In genomic region chr1:9882945-9883303, GRCh38 we compare ENCODE assay signal across 27 cellular contexts. TPM values are rescaled to one million over a fixed set of nuclear protein-coding genes. Genes with fewer than 3 reads are reported as not detected.
DNase-seq lines count a peak whose midpoint lies in the region; ATAC-seq, FAIRE-seq and TF ChIP-seq lines count a peak whose summit lies in the region.
"Had no signal": no experiment of that assay in that cellular context is flagged by ENCODE, and none has a peak within 500 bp of the region (broad histone marks: within the 10 kb centered on the region; RNA-seq: fewer than 3 reads in every experiment).

No MANE protein-coding gene starts in this region.

- H3K9me3 ChIP-seq in small intestine (ENCODE audit: control insufficient read depth, low read depth) = no peaks in the 10 kb centered on the region
- H3K9me3 ChIP-seq: Caco-2, SK-N-SH, transverse colon had no signal

- CTCF ChIA-PET in activated CD8-positive, alpha-beta memory T cell treated with anti-CD3 and anti-CD28 coated beads, Interleukin-2, amount 10 ng/mL, durations not matched to agents 7 days and 5 days (lab: Charles Lee) = interaction anchor here (0.6 to 3.4 kb wide), 9 partner anchors 8 to 768 kb away, joined by 3 to 11 read pairs (median 3); no protein-coding TSS in a partner anchor
- CTCF ChIA-PET in activated CD8-positive, alpha-beta T cell treated with anti-CD3 and anti-CD28 coated beads, Interleukin-2, amount 10 ng/mL, durations not matched to agents 7 days and 5 days (lab: Charles Lee) = interaction anchor here (1.0 to 1.8 kb wide), 7 partner anchors 8 to 101 kb away, joined by 3 to 5 read pairs (median 3); no protein-coding TSS in a partner anchor

- FAIRE-seq in small intestine (lab: Jason Lieb, UNC) = no peak
- FAIRE-seq: A204.1, GM18507, RCC 7860 had no signal

- H3K36me3 Mint-ChIP-seq in activated CD8-positive, alpha-beta memory T cell treated with anti-CD3 and anti-CD28 coated beads, Interleukin-2, amount 10 ng/mL, durations not matched to agents 7 days and 5 days = no peaks in the 10 kb centered on the region
- H3K36me3 Mint-ChIP-seq in CD14-positive monocyte = peaks cover 44 to 60% of the 10 kb centered on the region in 2 donors
- H3K36me3 Mint-ChIP-seq in activated CD8-positive, alpha-beta T cell treated with anti-CD3 and anti-CD28 coated beads, Interleukin-2, amount 10 ng/mL, durations not matched to agents 7 days and 5 days (ENCODE audit: low read depth) = no peaks in the 10 kb centered on the region
- H3K36me3 Mint-ChIP-seq in natural killer cell = no peaks in the 10 kb centered on the region

- POLR2A ChIA-PET in activated CD8-positive, alpha-beta T cell treated with anti-CD3 and anti-CD28 coated beads, Interleukin-2, amount 10 ng/mL, durations not matched to agents 7 days and 5 days (lab: Charles Lee) = interaction anchor here (1.0 to 2.1 kb wide), 4 partner anchors 7 to 60 kb away, joined by 3 to 6 read pairs (median 4); partner anchors contain the start of genes LZIC and NMNAT1

- H3K4me1 Mint-ChIP-seq in activated CD8-positive, alpha-beta memory T cell treated with anti-CD3 and anti-CD28 coated beads, Interleukin-2, amount 10 ng/mL, durations not matched to agents 7 days and 5 days = peaks cover 25% of the 10 kb centered on the region
- H3K4me1 Mint-ChIP-seq in CD14-positive monocyte = peaks cover 5% of the 10 kb centered on the region
- H3K4me1 Mint-ChIP-seq in activated CD8-positive, alpha-beta T cell treated with anti-CD3 and anti-CD28 coated beads, Interleukin-2, amount 10 ng/mL, durations not matched to agents 7 days and 5 days (ENCODE audit: low read depth) = peaks cover 37% of the 10 kb centered on the region
- peaks cover 47% of the 10 kb centered on the region in 2 donors for H3K4me1 Mint-ChIP-seq in natural killer cell

- no peak overlapping the region for H3K4me3 Mint-ChIP-seq in activated CD8-positive, alpha-beta memory T cell treated with anti-CD3 and anti-CD28 coated beads, Interleukin-2, amount 10 ng/mL, durations not matched to agents 7 days and 5 days
- no peak overlapping the region for H3K4me3 Mint-ChIP-seq in CD14-positive monocyte
- peak overlapping the region; percentile 20 for H3K4me3 Mint-ChIP-seq in activated CD8-positive, alpha-beta T cell treated with anti-CD3 and anti-CD28 coated beads, Interleukin-2, amount 10 ng/mL, durations not matched to agents 7 days and 5 days
- H3K4me3 Mint-ChIP-seq in natural killer cell = peak overlapping the region; percentile 80
- H3K4me3 Mint-ChIP-seq: brain, neural crest cell had no signal

- H3K27ac ChIP-seq in small intestine (ENCODE audit: low read depth in 1 of 2, low read length in 1 of 2) = no peak overlapping the region
- H3K27ac ChIP-seq: hepatocyte, transverse colon had no signal

- H3K27me3 ChIP-seq in small intestine (ENCODE audit: control insufficient read depth in 2 of 2, insufficient read depth in 2 of 2, low read length in 2 of 2) = no peaks in the 10 kb centered on the region
- H3K27me3 ChIP-seq: hepatocyte, transverse colon had no signal

- 94 to 95% (median 94%) methylated on average over 12 of the region's 12 CpGs for WGBS in small intestine, 3 donors

- ATAC-seq in activated CD8-positive, alpha-beta memory T cell treated with anti-CD3 and anti-CD28 coated beads, Interleukin-2, amount 10 ng/mL, durations not matched to agents 7 days and 5 days = no peak
- ATAC-seq in activated CD8-positive, alpha-beta T cell treated with anti-CD3 and anti-CD28 coated beads, Interleukin-2, amount 10 ng/mL, durations not matched to agents 7 days and 5 days = no peak
- ATAC-seq in natural killer cell (no peak), HG03469 (IDR thresholded peaks at IDR 0.05; ENCODE audit: unreplicated experiment) (no peak)
- ATAC-seq: esophagus mucosa, left ventricle myocardium superior, sciatic nerve had no signal

- intact Hi-C loops in CD14-positive monocyte (cut with micrococcal nuclease) (no loop called here), natural killer cell (cut with micrococcal nuclease) (no loop called here)

- no peak for DNase-seq in activated CD8-positive, alpha-beta memory T cell treated with anti-CD3 and anti-CD28 coated beads, Interleukin-2, amount 10 ng/mL, durations not matched to agents 7 days and 5 days
- no peak for DNase-seq in activated CD8-positive, alpha-beta memory T cell treated with anti-CD3 and anti-CD28 coated beads for 24 hours
- DNase-seq in CD14-positive monocyte (ENCODE audit: low spot score) = no peak
- DNase-seq in activated CD8-positive, alpha-beta T cell treated with anti-CD3 and anti-CD28 coated beads, Interleukin-2, amount 10 ng/mL, durations not matched to agents 7 days and 5 days = no peak
- no peak for DNase-seq in natural killer cell
- no peak for DNase-seq in small intestine
- no peak for DNase-seq in effector CD8-positive, alpha-beta T cell (lab: John Stamatoyannopoulos, UW)
- DNase-seq: Caco-2; DMS79 treated with DMSO at 0.1 percent for 48 hours; effector CD4-positive, alpha-beta T cell; foreskin melanocyte; left ventricle myocardium superior; NCI-H1694 treated with DMSO at 0.1 percent for 48 hours; NCI-H526; SK-N-SH; stimulated activated CD4-positive, alpha-beta T cell treated with anti-CD3 and anti-CD28 coated beads, Interleukin-15, amount 100 ng/mL, for 24 hours; transverse colon had no signal

- no peaks in the 10 kb centered on the region for H3K4me1 ChIP-seq in small intestine (ENCODE audit: control insufficient read depth in 2 of 2, insufficient read depth in 1 of 2, low read depth in 1 of 2, low read length in 1 of 2)
- H3K4me1 ChIP-seq: Caco-2 had no signal

- no peaks in the 10 kb centered on the region for H3K36me3 ChIP-seq in small intestine (ENCODE audit: control insufficient read depth in 2 of 2, insufficient read depth in 2 of 2, low read length in 2 of 2)
- H3K36me3 ChIP-seq: transverse colon had no signal

- no peaks in the 10 kb centered on the region for H3K9me3 Mint-ChIP-seq in activated CD8-positive, alpha-beta memory T cell treated with anti-CD3 and anti-CD28 coated beads, Interleukin-2, amount 10 ng/mL, durations not matched to agents 7 days and 5 days (ENCODE audit: low read depth)
- H3K9me3 Mint-ChIP-seq in CD14-positive monocyte = no peaks in the 10 kb centered on the region
- H3K9me3 Mint-ChIP-seq in activated CD8-positive, alpha-beta T cell treated with anti-CD3 and anti-CD28 coated beads, Interleukin-2, amount 10 ng/mL, durations not matched to agents 7 days and 5 days (ENCODE audit: insufficient read depth) = no peaks in the 10 kb centered on the region
- no peaks in the 10 kb centered on the region for H3K9me3 Mint-ChIP-seq in natural killer cell
- H3K9me3 Mint-ChIP-seq: activated T-helper 2 cell treated with anti-CD3 and anti-CD28 coated beads, Interferon-gamma antibody, Interleukin-2, Interleukin-4, amounts not matched to agents 10 μg/mL and 5 μg/mL and 100 μg/mL, durations not matched to agents 14 hours and 24 hours and 36 hours; brain; neural crest cell had no signal

- no peak for TF ChIP-seq CTCF in CD14-positive monocyte (IDR thresholded peaks at IDR 0.05)
- no peak for TF ChIP-seq CTCF in natural killer cell (IDR thresholded peaks at IDR 0.05)

- no peak overlapping the region for H3K4me3 ChIP-seq in small intestine (ENCODE audit: low read depth in 1 of 2, low read length in 2 of 2)
- H3K4me3 ChIP-seq: hepatocyte, transverse colon had no signal

- H3K27ac Mint-ChIP-seq in activated CD8-positive, alpha-beta memory T cell treated with anti-CD3 and anti-CD28 coated beads, Interleukin-2, amount 10 ng/mL, durations not matched to agents 7 days and 5 days = peak overlapping the region; percentile 87
- H3K27ac Mint-ChIP-seq in CD14-positive monocyte (peak overlapping the region in 4 of 7 donors; percentile 20 to 81 (median 46)), natural killer cell (peak overlapping the region; percentile 87 to 90)
- H3K27ac Mint-ChIP-seq in activated CD8-positive, alpha-beta T cell treated with anti-CD3 and anti-CD28 coated beads, Interleukin-2, amount 10 ng/mL, durations not matched to agents 7 days and 5 days = peak overlapping the region; percentile 91

- H3K27me3 Mint-ChIP-seq in activated CD8-positive, alpha-beta memory T cell treated with anti-CD3 and anti-CD28 coated beads, Interleukin-2, amount 10 ng/mL, durations not matched to agents 7 days and 5 days = no peaks in the 10 kb centered on the region
- no peaks in the 10 kb centered on the region for H3K27me3 Mint-ChIP-seq in CD14-positive monocyte (ENCODE audit: low read depth in 3 of 3)
- no peaks in the 10 kb centered on the region for H3K27me3 Mint-ChIP-seq in activated CD8-positive, alpha-beta T cell treated with anti-CD3 and anti-CD28 coated beads, Interleukin-2, amount 10 ng/mL, durations not matched to agents 7 days and 5 days (ENCODE audit: low read depth)
- no peaks in the 10 kb centered on the region for H3K27me3 Mint-ChIP-seq in natural killer cell (ENCODE audit: low read depth in 2 of 2)
- H3K27me3 Mint-ChIP-seq: brain had no signal

RNA-seq across cellular contexts. Expression of gene CTNNBIP1, which starts 27.1 kb away (rescaled TPM):
- total RNA-seq in activated CD8-positive, alpha-beta memory T cell treated with anti-CD3 and anti-CD28 coated beads, Interleukin-2, amount 10 ng/mL, durations not matched to agents 7 days and 5 days = 10 to 100 TPM; 10.9 to 15.8 TPM
- 10 to 100 TPM; 26.2 to 26.8 TPM for polyA plus RNA-seq in CD14-positive monocyte
- 10 to 100 TPM; 18.2 to 23.6 TPM for total RNA-seq in activated CD8-positive, alpha-beta T cell treated with anti-CD3 and anti-CD28 coated beads, Interleukin-2, amount 10 ng/mL, durations not matched to agents 7 days and 5 days
- 10 to 100 TPM; 26.4 to 31.0 (median 29.8) TPM for total RNA-seq in natural killer cell
- 10 to 100 TPM; 20.3 to 24.8 (median 24.0) TPM for polyA plus RNA-seq in small intestine

RNA-seq across cellular contexts. Expression of gene CLSTN1, which starts 59.2 kb away (rescaled TPM):
- total RNA-seq in activated CD8-positive, alpha-beta memory T cell treated with anti-CD3 and anti-CD28 coated beads, Interleukin-2, amount 10 ng/mL, durations not matched to agents 7 days and 5 days = 10 to 100 TPM; 81.5 to 99.3 TPM
- polyA plus RNA-seq in CD14-positive monocyte (1 to 10 TPM; 5.2 to 5.3 TPM), small intestine (10 to 100 TPM; 29.2 to 50.6 (median 33.1) TPM)
- 10 to 100 TPM; 91.1 to 96.8 TPM for total RNA-seq in activated CD8-positive, alpha-beta T cell treated with anti-CD3 and anti-CD28 coated beads, Interleukin-2, amount 10 ng/mL, durations not matched to agents 7 days and 5 days
- total RNA-seq in natural killer cell = 100 to 1,000 TPM in 1 of 3 donors, 10 to 100 TPM in 2; 83.1 to 114 (median 94.5) TPM

Comparison
In these comparisons a context has a peak if more than half of its experiments do, and no peak if none do; other contexts are left out.
1. H3K4me3 Mint-ChIP-seq: peak in activated CD8-positive, alpha-beta T cell treated with anti-CD3 and anti-CD28 coated beads, Interleukin-2, amount 10 ng/mL, durations not matched to agents 7 days and 5 days (single experiment) and natural killer cell (single experiment); none in activated CD8-positive, alpha-beta memory T cell treated with anti-CD3 and anti-CD28 coated beads, Interleukin-2, amount 10 ng/mL, durations not matched to agents 7 days and 5 days (single experiment) and CD14-positive monocyte (0 of 2).
2. Peak in every context shown above with its lines, with median percentiles within 50 percentile points of each other: H3K27ac Mint-ChIP-seq.